In genomic region chr9:7081065-7081600, GRCh38 we compare ENCODE assay signal across 20 cellular contexts.
DNase-seq lines count a peak whose midpoint lies in the region; ATAC-seq and TF ChIP-seq lines count a peak whose summit lies in the region.
"Had no signal": no experiment of that assay in that cellular context is flagged by ENCODE, and none has a peak within 500 bp of the region (broad histone marks: within the 10 kb centered on the region; RNA-seq: fewer than 3 reads in every experiment).

No MANE protein-coding gene starts in this region.

- H3K27ac ChIP-seq in upper lobe of right lung: no peak overlapping the region
- H3K27ac ChIP-seq: GM23248, Peyer's patch, SJCRH30 had no signal

- no peak overlapping the region for H3K4me3 ChIP-seq in upper lobe of right lung
- H3K4me3 ChIP-seq: GM23248, Peyer's patch, SJCRH30 had no signal

- TF ChIP-seq CTCF in upper lobe of right lung (IDR thresholded peaks at IDR 0.05) (no peak), type B pancreatic cell (conservative IDR thresholded peaks at IDR 0.05) (no peak)

- no peaks in the 10 kb centered on the region for H3K27me3 Mint-ChIP-seq in type B pancreatic cell
- H3K27me3 Mint-ChIP-seq in activated CD4-positive, alpha-beta T cell treated with anti-CD3 and anti-CD28 coated beads for 36 hours: no peaks in the 10 kb centered on the region
- H3K27me3 Mint-ChIP-seq: CD4-positive, alpha-beta T cell; IgD-negative memory B cell had no signal

- H3K36me3 ChIP-seq in upper lobe of right lung: peaks cover 20% of the 10 kb centered on the region
- H3K36me3 ChIP-seq: SJCRH30 had no signal

- no peak overlapping the region for H3K4me3 Mint-ChIP-seq in type B pancreatic cell
- H3K4me3 Mint-ChIP-seq in activated CD4-positive, alpha-beta T cell treated with anti-CD3 and anti-CD28 coated beads for 36 hours: no peak overlapping the region
- H3K4me3 Mint-ChIP-seq: CD4-positive, alpha-beta T cell; IgD-negative memory B cell had no signal

- no peaks in the 10 kb centered on the region for H3K4me1 ChIP-seq in upper lobe of right lung
- H3K4me1 ChIP-seq: Peyer's patch, SJCRH30 had no signal

- no peaks in the 10 kb centered on the region for H3K9me3 Mint-ChIP-seq in type B pancreatic cell
- H3K9me3 Mint-ChIP-seq in activated CD4-positive, alpha-beta T cell treated with anti-CD3 and anti-CD28 coated beads for 36 hours (ENCODE audit: low read depth): no peaks in the 10 kb centered on the region
- H3K9me3 Mint-ChIP-seq: CD4-positive, alpha-beta T cell; IgD-negative memory B cell had no signal

- CTCF ChIA-PET in activated CD4-positive, alpha-beta T cell treated with anti-CD3 and anti-CD28 coated beads for 36 hours (lab: Charles Lee): no interaction called here

- no peaks in the 10 kb centered on the region for H3K27me3 ChIP-seq in upper lobe of right lung
- H3K27me3 ChIP-seq: Peyer's patch, SJCRH30 had no signal

- ATAC-seq in Right ventricle myocardium inferior (peak; percentile 46), upper lobe of right lung (peak; percentile 74)
- ATAC-seq in activated CD4-positive, alpha-beta T cell treated with anti-CD3 and anti-CD28 coated beads for 36 hours: no peak
- ATAC-seq: HCT116 had no signal

- no peak overlapping the region for H3K27ac Mint-ChIP-seq in type B pancreatic cell
- no peak overlapping the region for H3K27ac Mint-ChIP-seq in activated CD4-positive, alpha-beta T cell treated with anti-CD3 and anti-CD28 coated beads for 36 hours
- H3K27ac Mint-ChIP-seq: CD4-positive, alpha-beta T cell; IgD-negative memory B cell had no signal

- H3K9me3 ChIP-seq in upper lobe of right lung: no peaks in the 10 kb centered on the region
- H3K9me3 ChIP-seq: Peyer's patch, SJCRH30 had no signal

- no peaks in the 10 kb centered on the region for H3K4me1 Mint-ChIP-seq in type B pancreatic cell (ENCODE audit: unreplicated experiment)
- no peaks in the 10 kb centered on the region for H3K4me1 Mint-ChIP-seq in activated CD4-positive, alpha-beta T cell treated with anti-CD3 and anti-CD28 coated beads for 36 hours

- no peak for DNase-seq in Right ventricle myocardium inferior (ENCODE audit: missing footprints)
- no peak for DNase-seq in cardiac septum (ENCODE audit: low spot score)
- peak; percentile 62 for DNase-seq in MV-4-11 (lab: John Stamatoyannopoulos, UW)
- peak; percentile 51 for DNase-seq in amniotic epithelial cell (ENCODE audit: low read depth)
- DNase-seq in upper lobe of right lung: no peak
- no peak for DNase-seq in activated gamma-delta T cell treated with Interleukin-2 at 50 U/mL for 16 hours
- DNase-seq in type B pancreatic cell (ENCODE audit: extremely low spot score, unreplicated experiment): no peak
- no peak for DNase-seq in activated CD4-positive, alpha-beta T cell treated with anti-CD3 and anti-CD28 coated beads for 36 hours
- DNase-seq: CD4-positive, alpha-beta T cell; DMS79 treated with DMSO at 0.1 percent for 48 hours; GDM1; GM23248; NCI-H1105; NCI-H1694 treated with DMSO at 0.1 percent for 48 hours; NCI-H69; Peyer's patch; SJCRH30; T-helper 1 cell had no signal

- intact Hi-C loops in Right ventricle myocardium inferior (cut with DNase I): no loop called here
- intact Hi-C loops in cardiac septum (cut with DNase I): no loop called here
- intact Hi-C loops in upper lobe of right lung (cut with DNase I): no loop called here
- intact Hi-C loops in activated CD4-positive, alpha-beta T cell treated with anti-CD3 and anti-CD28 coated beads for 36 hours (cut with DNase I, micrococcal nuclease): no loop called here

- no peaks in the 10 kb centered on the region for H3K36me3 Mint-ChIP-seq in type B pancreatic cell
- peaks cover 26% of the 10 kb centered on the region for H3K36me3 Mint-ChIP-seq in activated CD4-positive, alpha-beta T cell treated with anti-CD3 and anti-CD28 coated beads for 36 hours (ENCODE audit: low read depth)

- POLR2A ChIA-PET in activated CD4-positive, alpha-beta T cell treated with anti-CD3 and anti-CD28 coated beads for 36 hours (lab: Charles Lee): interaction anchor here (0.5 kb wide), 1 partner anchor 116 kb away, joined by 5 read pairs; no protein-coding TSS in a partner anchor

Comparison
In these comparisons a context has a peak if more than half of its experiments do, and no peak if none do; other contexts are left out.
1. DNase-seq: peak in MV-4-11 (single experiment) and amniotic epithelial cell (single experiment); none in Right ventricle myocardium inferior (single experiment), cardiac septum (single experiment), upper lobe of right lung (single experiment), activated gamma-delta T cell treated with Interleukin-2 at 50 U/mL for 16 hours (single experiment), type B pancreatic cell (single experiment) and activated CD4-positive, alpha-beta T cell treated with anti-CD3 and anti-CD28 coated beads for 36 hours (single experiment).